In the genomic region with DNA sequence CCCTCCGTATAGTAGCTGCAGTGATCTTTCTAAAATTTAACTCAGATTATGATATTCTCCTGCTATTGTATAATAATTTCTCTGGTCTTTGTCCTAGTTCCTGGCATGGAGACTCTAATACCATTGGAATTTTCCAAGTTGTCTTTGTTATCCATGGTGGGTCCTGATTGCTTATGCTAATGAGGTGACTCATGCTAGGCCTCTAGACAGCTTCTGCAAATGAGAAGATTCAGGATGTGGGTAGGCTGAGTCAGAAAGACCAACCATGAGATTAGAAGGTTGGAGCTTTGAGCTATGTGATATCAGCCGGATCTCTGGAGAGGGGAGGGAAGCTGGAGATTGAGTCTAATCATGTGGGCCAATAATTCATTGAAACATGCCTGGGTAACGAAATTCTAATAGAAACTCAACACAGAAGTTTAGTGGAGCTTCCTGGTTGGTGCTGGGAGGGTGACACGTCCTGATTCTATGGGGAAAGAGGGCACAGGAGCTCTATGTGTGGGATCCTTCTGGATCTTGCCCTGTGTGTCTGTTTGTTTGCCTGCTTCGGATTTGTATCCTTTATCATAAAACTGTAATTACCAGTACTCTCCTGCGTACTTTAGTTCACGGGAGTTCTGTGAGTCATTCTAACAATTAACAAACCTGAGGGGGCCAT, we compare ENCODE assay signal across 1 cellular context.
TF ChIP-seq lines count a peak whose summit lies in the region.

No MANE protein-coding gene starts in this region.

TF ChIP-seq in K562, 482 proteins besides CTCF, POLR2A, EP300 and RAD21 (continued from another document and continues in another):
- TF ChIP-seq ZNF407 (IDR thresholded peaks at IDR 0.05; ENCODE audit: low read depth), result no peak
- TF ChIP-seq, protein P1, sequence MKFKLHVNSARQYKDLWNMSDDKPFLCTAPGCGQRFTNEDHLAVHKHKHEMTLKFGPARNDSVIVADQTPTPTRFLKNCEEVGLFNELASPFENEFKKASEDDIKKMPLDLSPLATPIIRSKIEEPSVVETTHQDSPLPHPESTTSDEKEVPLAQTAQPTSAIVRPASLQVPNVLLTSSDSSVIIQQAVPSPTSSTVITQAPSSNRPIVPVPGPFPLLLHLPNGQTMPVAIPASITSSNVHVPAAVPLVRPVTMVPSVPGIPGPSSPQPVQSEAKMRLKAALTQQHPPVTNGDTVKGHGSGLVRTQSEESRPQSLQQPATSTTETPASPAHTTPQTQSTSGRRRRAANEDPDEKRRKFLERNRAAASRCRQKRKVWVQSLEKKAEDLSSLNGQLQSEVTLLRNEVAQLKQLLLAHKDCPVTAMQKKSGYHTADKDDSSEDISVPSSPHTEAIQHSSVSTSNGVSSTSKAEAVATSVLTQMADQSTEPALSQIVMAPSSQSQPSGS (CRISPR knock-in tag; IDR thresholded peaks at IDR 0.05), result no peak
- TF ChIP-seq GATA2 (CRISPR knock-in tag; IDR thresholded peaks at IDR 0.05), result peak; percentile 71; the same call in 1 of the 2 replicates
- TF ChIP-seq ATF1 (CRISPR knock-in tag; IDR thresholded peaks at IDR 0.05), result no peak
- TF ChIP-seq ATF1 (tag; IDR thresholded peaks at IDR 0.05), result 0 out of 2 replicates have a peak, but pooled peaks have one; percentile 19
- TF ChIP-seq MEF2A (IDR thresholded peaks at IDR 0.05; ENCODE audit: control insufficient read depth, low read depth, low read length), result no peak
- no peak for TF ChIP-seq PYGO2 (tag; IDR thresholded peaks at IDR 0.05)
- TF ChIP-seq CEBPG (CRISPR knock-in tag; IDR thresholded peaks at IDR 0.05), result no peak
- peak in 1 of 2 experiments; percentile 41; a peak in 1 of 4 replicates for TF ChIP-seq CEBPG (tag; conservative IDR thresholded peaks at IDR 0.05 in 1 of 2, IDR thresholded peaks at IDR 0.05 in 1 of 2)
- TF ChIP-seq ETV1 (tag; conservative IDR thresholded peaks at IDR 0.05; ENCODE audit: low read depth), result peak; percentile 66
- TF ChIP-seq ZNF584 (CRISPR knock-in tag; IDR thresholded peaks at IDR 0.05; ENCODE audit: low read depth), result peak; percentile 55; the same call in 1 of the 2 replicates
- TF ChIP-seq ZNF395 (CRISPR knock-in tag; IDR thresholded peaks at IDR 0.05), result peak; percentile 59; the same call in 1 of the 2 replicates
- TF ChIP-seq SMARCE1 (IDR thresholded peaks at IDR 0.05), result peak; percentile 98
- TF ChIP-seq, protein P2, sequence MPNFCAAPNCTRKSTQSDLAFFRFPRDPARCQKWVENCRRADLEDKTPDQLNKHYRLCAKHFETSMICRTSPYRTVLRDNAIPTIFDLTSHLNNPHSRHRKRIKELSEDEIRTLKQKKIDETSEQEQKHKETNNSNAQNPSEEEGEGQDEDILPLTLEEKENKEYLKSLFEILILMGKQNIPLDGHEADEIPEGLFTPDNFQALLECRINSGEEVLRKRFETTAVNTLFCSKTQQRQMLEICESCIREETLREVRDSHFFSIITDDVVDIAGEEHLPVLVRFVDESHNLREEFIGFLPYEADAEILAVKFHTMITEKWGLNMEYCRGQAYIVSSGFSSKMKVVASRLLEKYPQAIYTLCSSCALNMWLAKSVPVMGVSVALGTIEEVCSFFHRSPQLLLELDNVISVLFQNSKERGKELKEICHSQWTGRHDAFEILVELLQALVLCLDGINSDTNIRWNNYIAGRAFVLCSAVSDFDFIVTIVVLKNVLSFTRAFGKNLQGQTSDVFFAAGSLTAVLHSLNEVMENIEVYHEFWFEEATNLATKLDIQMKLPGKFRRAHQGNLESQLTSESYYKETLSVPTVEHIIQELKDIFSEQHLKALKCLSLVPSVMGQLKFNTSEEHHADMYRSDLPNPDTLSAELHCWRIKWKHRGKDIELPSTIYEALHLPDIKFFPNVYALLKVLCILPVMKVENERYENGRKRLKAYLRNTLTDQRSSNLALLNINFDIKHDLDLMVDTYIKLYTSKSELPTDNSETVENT (CRISPR knock-in tag; IDR thresholded peaks at IDR 0.05), result no peak
- no peak for TF ChIP-seq MTF1 (CRISPR knock-in tag; IDR thresholded peaks at IDR 0.05; ENCODE audit: borderline replicate concordance)
- TF ChIP-seq CREM (IDR thresholded peaks at IDR 0.05; ENCODE audit: low read depth), result peak; percentile 51
- no peak for TF ChIP-seq ZBED1 (IDR thresholded peaks at IDR 0.05)
- TF ChIP-seq, protein P3, sequence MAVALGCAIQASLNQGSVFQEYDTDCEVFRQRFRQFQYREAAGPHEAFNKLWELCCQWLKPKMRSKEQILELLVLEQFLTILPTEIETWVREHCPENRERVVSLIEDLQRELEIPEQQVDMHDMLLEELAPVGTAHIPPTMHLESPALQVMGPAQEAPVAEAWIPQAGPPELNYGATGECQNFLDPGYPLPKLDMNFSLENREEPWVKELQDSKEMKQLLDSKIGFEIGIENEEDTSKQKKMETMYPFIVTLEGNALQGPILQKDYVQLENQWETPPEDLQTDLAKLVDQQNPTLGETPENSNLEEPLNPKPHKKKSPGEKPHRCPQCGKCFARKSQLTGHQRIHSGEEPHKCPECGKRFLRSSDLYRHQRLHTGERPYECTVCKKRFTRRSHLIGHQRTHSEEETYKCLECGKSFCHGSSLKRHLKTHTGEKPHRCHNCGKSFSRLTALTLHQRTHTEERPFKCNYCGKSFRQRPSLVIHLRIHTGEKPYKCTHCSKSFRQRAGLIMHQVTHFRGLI (CRISPR knock-in tag; IDR thresholded peaks at IDR 0.05), result peak; percentile 95; the same call in 1 of the 2 replicates
- peak; percentile 82 for TF ChIP-seq SOX6 (IDR thresholded peaks at IDR 0.05)
- peak; percentile 66 for TF ChIP-seq CTBP1 (IDR thresholded peaks at IDR 0.05; ENCODE audit: borderline replicate concordance)
- TF ChIP-seq, protein P4, sequence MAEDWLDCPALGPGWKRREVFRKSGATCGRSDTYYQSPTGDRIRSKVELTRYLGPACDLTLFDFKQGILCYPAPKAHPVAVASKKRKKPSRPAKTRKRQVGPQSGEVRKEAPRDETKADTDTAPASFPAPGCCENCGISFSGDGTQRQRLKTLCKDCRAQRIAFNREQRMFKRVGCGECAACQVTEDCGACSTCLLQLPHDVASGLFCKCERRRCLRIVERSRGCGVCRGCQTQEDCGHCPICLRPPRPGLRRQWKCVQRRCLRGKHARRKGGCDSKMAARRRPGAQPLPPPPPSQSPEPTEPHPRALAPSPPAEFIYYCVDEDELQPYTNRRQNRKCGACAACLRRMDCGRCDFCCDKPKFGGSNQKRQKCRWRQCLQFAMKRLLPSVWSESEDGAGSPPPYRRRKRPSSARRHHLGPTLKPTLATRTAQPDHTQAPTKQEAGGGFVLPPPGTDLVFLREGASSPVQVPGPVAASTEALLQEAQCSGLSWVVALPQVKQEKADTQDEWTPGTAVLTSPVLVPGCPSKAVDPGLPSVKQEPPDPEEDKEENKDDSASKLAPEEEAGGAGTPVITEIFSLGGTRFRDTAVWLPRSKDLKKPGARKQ (CRISPR knock-in tag; IDR thresholded peaks at IDR 0.05), result no peak
- peak; percentile 52; the same call in 1 of the 2 replicates for TF ChIP-seq NCOR1 (IDR thresholded peaks at IDR 0.05)
- peak; percentile 58 for TF ChIP-seq CCNT2 (IDR thresholded peaks at IDR 0.05; ENCODE audit: borderline replicate concordance, extremely low read depth, insufficient read length, low read depth, low read length)
- peak in 1 of 2 experiments; percentile 36; a peak in 1 of 4 replicates for TF ChIP-seq MNT (conservative IDR thresholded peaks at IDR 0.05)
- peak; percentile 88; the same call in 1 of the 2 replicates for TF ChIP-seq ZNF175 (CRISPR knock-in tag; IDR thresholded peaks at IDR 0.05; ENCODE audit: low read depth)
